ENCODE assay signal across 1 cellular context in the genomic region with DNA sequence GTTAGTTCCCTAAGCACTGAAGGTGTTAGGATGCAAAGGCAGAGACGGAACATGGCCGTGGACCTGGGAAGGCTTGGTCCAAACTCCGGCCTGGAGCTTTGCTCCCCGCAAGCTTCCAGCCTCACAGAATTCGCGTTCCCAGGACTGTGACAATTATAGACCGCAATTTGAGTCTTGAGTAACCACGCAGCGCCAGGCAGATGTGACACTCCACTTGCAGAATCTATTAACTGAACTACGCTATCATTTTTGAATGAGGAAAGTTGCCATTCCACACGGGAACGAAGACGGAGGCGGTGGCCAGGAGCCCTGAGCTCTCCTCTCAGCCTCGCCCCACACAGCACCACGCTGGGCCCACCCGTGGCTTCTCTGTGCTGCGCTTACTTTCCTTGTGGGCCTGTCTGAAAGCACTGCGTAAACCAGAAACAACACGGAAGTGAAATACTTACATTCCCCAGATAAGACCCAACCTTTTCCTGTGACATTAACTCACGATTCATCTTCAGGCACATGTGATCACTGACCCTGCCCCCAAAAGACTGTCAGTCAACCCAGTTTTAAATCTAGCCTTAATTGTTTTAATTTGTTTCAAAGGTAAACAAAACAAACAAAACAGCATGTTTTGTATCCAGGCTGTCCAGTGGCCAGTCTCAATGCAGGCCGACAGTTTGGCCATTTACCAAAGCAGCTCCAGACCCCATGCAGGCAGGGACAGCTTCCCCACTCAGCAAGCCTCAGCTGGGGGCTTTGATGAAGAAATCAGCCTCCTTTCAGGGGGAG.
TF ChIP-seq lines count a peak whose summit lies in the region.

No MANE protein-coding gene starts in this region.

TF ChIP-seq in K562, 482 proteins besides CTCF, POLR2A, EP300 and RAD21 (continued from another document):
- TF ChIP-seq MITF (IDR thresholded peaks at IDR 0.05): no peak
